9 cellular contexts compared by ENCODE assay signal in the genomic region with DNA sequence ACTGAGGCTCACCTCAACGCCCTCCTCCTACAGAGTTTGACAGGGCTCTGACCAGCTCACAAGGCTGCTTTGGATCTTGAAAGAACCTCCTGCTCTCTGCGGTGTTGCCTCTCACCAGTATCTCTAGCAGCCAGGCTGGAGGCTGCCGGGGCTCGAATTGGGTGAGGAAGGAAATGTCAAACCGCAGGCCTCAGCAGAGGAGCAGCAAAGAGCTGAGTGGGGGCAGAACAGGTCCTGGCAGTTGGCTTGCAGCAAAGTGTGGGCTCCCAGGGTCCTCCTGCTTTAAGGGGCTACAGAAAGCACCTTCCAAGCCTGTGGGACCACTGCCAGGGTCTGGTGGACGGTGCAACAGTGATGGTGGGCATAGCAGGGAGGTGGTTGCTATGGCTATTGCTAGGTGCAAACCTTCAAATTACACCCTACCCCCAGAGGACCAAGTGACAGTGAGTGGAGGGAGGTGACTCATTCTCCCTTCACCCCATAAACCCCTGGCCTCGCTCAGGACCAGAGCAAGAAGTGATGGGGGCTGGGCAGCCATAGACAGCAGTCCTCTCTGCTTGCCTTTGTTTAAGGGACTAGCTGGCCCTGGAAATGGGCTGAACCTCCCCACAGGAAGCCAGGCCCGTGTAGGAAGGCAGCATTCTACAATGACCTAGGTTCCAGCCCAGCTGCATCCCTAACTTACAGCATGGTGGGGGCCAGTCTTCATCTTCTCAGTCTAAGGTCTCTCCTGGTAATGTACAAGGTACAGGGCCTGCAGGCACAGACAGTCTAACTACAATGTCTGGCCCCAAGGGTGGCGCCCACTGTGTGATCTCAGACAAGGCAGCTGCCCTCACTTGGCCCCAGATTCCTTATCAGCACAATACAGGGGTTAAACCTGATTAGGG. TPM values are rescaled to one million over a fixed set of nuclear protein-coding genes. Genes with fewer than 3 reads are reported as not detected.
DNase-seq lines count a peak whose midpoint lies in the region; ATAC-seq, FAIRE-seq and TF ChIP-seq lines count a peak whose summit lies in the region.
"Had no signal": no experiment of that assay in that cellular context is flagged by ENCODE, and none has a peak within 500 bp of the region (broad histone marks: within the 10 kb centered on the region; RNA-seq: fewer than 3 reads in every experiment).

No MANE protein-coding gene starts in this region.

- H3K27me3 ChIP-seq in left lung, result no peaks in the 10 kb centered on the region

- peak overlapping the region; percentile 99 for H3K27ac Mint-ChIP-seq in stimulated activated effector memory CD8-positive, alpha-beta T cell treated with anti-CD3 and anti-CD28 coated beads, Interleukin-12 subunit alpha, Interleukin-12 subunit beta, amount 100 ng/mL, for 72 hours
- H3K27ac Mint-ChIP-seq in nephron progenitor cell, result no peak overlapping the region

- DNase-seq in GM12891 (ENCODE audit: insufficient read length, low spot score) (peak; percentile 70), NB4 (ENCODE audit: low read depth) (peak; percentile 98), activated T-cell treated with anti-CD3 and anti-CD28 coated beads for 48 hours (ENCODE audit: low read depth) (peak; percentile 81), left lung (peak; percentile 75 to 89), NCI-H82 treated with DMSO at 0.1 percent for 48 hours (lab: John Stamatoyannopoulos, UW; ENCODE audit: unreplicated experiment) (no peak), nephron progenitor cell (no peak)
- DNase-seq in stimulated activated effector memory CD8-positive, alpha-beta T cell treated with anti-CD3 and anti-CD28 coated beads, Interleukin-12 subunit alpha, Interleukin-12 subunit beta, amount 100 ng/mL, for 72 hours (ENCODE audit: low spot score in 2 of 2), result peak; percentile 67 to 92

- H3K4me1 ChIP-seq in left lung, result peaks cover 8 to 98% of the 10 kb centered on the region in 2 donors

- peaks cover 0 to 58% of the 10 kb centered on the region in 2 donors for H3K36me3 ChIP-seq in left lung

- peaks cover 39% of the 10 kb centered on the region for H3K27me3 Mint-ChIP-seq in nephron progenitor cell (ENCODE audit: low read depth, poor library complexity)

- H3K4me3 ChIP-seq in NB4 (ENCODE audit: low read depth, low read length), result peak overlapping the region; percentile 32
- H3K4me3 ChIP-seq in left lung, result peak overlapping the region in 1 of 2 donors; percentile 8

- no peak for TF ChIP-seq CTCF in NB4 (IDR thresholded peaks at IDR 0.05; ENCODE audit: low read depth, low read length)
- TF ChIP-seq CTCF in left lung (IDR thresholded peaks at IDR 0.05), result no peak
- no peak for TF ChIP-seq CTCF in nephron progenitor cell (IDR thresholded peaks at IDR 0.05)

- H3K36me3 Mint-ChIP-seq in stimulated activated effector memory CD8-positive, alpha-beta T cell treated with anti-CD3 and anti-CD28 coated beads, Interleukin-12 subunit alpha, Interleukin-12 subunit beta, amount 100 ng/mL, for 72 hours, result peaks cover 100% of the 10 kb centered on the region
- H3K36me3 Mint-ChIP-seq in nephron progenitor cell (ENCODE audit: low read depth), result no peaks in the 10 kb centered on the region

- H3K9me3 Mint-ChIP-seq in stimulated activated effector memory CD8-positive, alpha-beta T cell treated with anti-CD3 and anti-CD28 coated beads, Interleukin-12 subunit alpha, Interleukin-12 subunit beta, amount 100 ng/mL, for 72 hours, result no peaks in the 10 kb centered on the region
- peaks cover 10% of the 10 kb centered on the region for H3K9me3 Mint-ChIP-seq in nephron progenitor cell

- intact Hi-C loops in left lung (cut with DNase I), result loop anchor here in 1 of 2 donors (10.0 kb wide), 1 partner anchor 146 kb away; no protein-coding TSS in a partner anchor

- ATAC-seq in HG02588 (IDR thresholded peaks at IDR 0.05; ENCODE audit: unreplicated experiment), result peak; percentile 89
- peak; percentile 64 for ATAC-seq in left lung
- peak; percentile 88 for ATAC-seq in stimulated activated effector memory CD8-positive, alpha-beta T cell treated with anti-CD3 and anti-CD28 coated beads, Interleukin-12 subunit alpha, Interleukin-12 subunit beta, amount 100 ng/mL, for 72 hours

- peaks cover 0 to 1% of the 10 kb centered on the region in 2 donors for H3K9me3 ChIP-seq in left lung

- peak; percentile 91 for FAIRE-seq in GM12891 (lab: Jason Lieb, UNC)

- H3K4me3 Mint-ChIP-seq in stimulated activated effector memory CD8-positive, alpha-beta T cell treated with anti-CD3 and anti-CD28 coated beads, Interleukin-12 subunit alpha, Interleukin-12 subunit beta, amount 100 ng/mL, for 72 hours, result peak overlapping the region; percentile 72
- H3K4me3 Mint-ChIP-seq in nephron progenitor cell, result no peak overlapping the region

- H3K27ac ChIP-seq in left lung, result peak overlapping the region in 1 of 2 donors; percentile 80
- H3K27ac ChIP-seq: epithelial cell of prostate had no signal

- TF ChIP-seq POLR2A in GM12891 (IDR thresholded peaks at IDR 0.05; ENCODE audit: low read depth, low read length) (no peak), NB4 (IDR thresholded peaks at IDR 0.05; ENCODE audit: extremely low read depth, insufficient read length) (peak; percentile 9)

- H3K4me1 Mint-ChIP-seq in stimulated activated effector memory CD8-positive, alpha-beta T cell treated with anti-CD3 and anti-CD28 coated beads, Interleukin-12 subunit alpha, Interleukin-12 subunit beta, amount 100 ng/mL, for 72 hours, result peaks cover 99% of the 10 kb centered on the region
- H3K4me1 Mint-ChIP-seq in nephron progenitor cell, result peaks cover 34% of the 10 kb centered on the region

TF ChIP-seq in GM12891, 5 proteins besides CTCF, POLR2A, EP300 and RAD21:
- TF ChIP-seq SPI1 (IDR thresholded peaks at IDR 0.05; ENCODE audit: low read depth, low read length), result peak; percentile 35; the same call in 1 of the 2 replicates
- TF ChIP-seq TAF1 (IDR thresholded peaks at IDR 0.05; ENCODE audit: low read depth, low read length), result no peak

RNA-seq across cellular contexts. Expression of a gene that starts 18.7 kb away (rescaled TPM):
- polyA plus RNA-seq in GM12891 (2012; ENCODE audit: low read depth, missing spikeins), result 31.4 TPM
- 100 to 1,000 TPM in 1 of 2 donors, 10 to 100 TPM in 1; 37.3 to 110 TPM for total RNA-seq in left lung

RNA-seq across cellular contexts. Expression of a gene that starts 46.1 kb away (rescaled TPM):
- 0.10 TPM for polyA plus RNA-seq in GM12891 (2012; ENCODE audit: low read depth, missing spikeins)
- total RNA-seq in left lung, result not detected

Comparison
In these comparisons a context has a peak if more than half of its experiments do, and no peak if none do; other contexts are left out.
1. DNase-seq: peak in GM12891 (single experiment), NB4 (single experiment), activated T-cell treated with anti-CD3 and anti-CD28 coated beads for 48 hours (single experiment), left lung (2 of 2) and stimulated activated effector memory CD8-positive, alpha-beta T cell treated with anti-CD3 and anti-CD28 coated beads, Interleukin-12 subunit alpha, Interleukin-12 subunit beta, amount 100 ng/mL, for 72 hours (2 of 2); none in NCI-H82 treated with DMSO at 0.1 percent for 48 hours (single experiment) and nephron progenitor cell (single experiment).
2. Peak in every context shown above with its lines, with median percentiles within 50 percentile points of each other: ATAC-seq.